8 cellular contexts compared by ENCODE assay signal in the genomic region with DNA sequence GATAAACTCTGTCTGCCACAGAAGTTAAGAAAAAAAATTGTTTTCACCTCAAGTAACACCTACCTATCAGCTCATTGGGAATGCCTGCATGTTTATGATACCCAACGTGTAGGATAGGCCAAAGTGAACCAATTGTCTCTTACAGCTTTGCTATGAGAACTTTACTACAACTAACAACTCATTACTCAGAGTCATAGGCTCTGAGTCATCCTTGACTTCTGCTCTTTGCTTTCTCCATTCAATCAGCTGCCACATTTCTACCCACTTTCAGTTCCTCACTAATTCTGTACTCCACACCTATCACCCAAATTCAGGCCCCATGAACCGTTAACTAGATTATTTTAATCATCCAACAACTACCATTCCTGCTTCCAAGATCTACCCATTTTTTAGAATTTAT.
DNase-seq lines count a peak whose midpoint lies in the region; ATAC-seq lines count a peak whose summit lies in the region.

No MANE protein-coding gene starts in this region.

- DNase-seq in H4 (ENCODE audit: low spot score) (peak; percentile 15), HS-5 (ENCODE audit: low read depth) (peak; percentile 13), iris pigment epithelial cell (ENCODE audit: low read depth) (peak; percentile 32), NAMALWA (ENCODE audit: low spot score) (no peak), C1 segment of cervical spinal cord (lab: John Stamatoyannopoulos, UW) (no peak), cerebellar nuclear complex (lab: John Stamatoyannopoulos, UW) (no peak)
- no peak for DNase-seq in stimulated activated naive CD4-positive, alpha-beta T cell (lab: John Stamatoyannopoulos, UW)

- ATAC-seq in GM18502 (IDR thresholded peaks at IDR 0.05; ENCODE audit: poor library complexity, unreplicated experiment) = peak; percentile 99

Comparison
In these comparisons a context has a peak if more than half of its experiments do, and no peak if none do; other contexts are left out.
1. DNase-seq: peak in H4 (single experiment), HS-5 (single experiment) and iris pigment epithelial cell (single experiment); none in NAMALWA (single experiment), stimulated activated naive CD4-positive, alpha-beta T cell (0 of 6), C1 segment of cervical spinal cord (0 of 14) and cerebellar nuclear complex (0 of 2).